21 cellular contexts compared by ENCODE assay signal in genomic region chr4:94583938-94584641, GRCh38.
DNase-seq lines count a peak whose midpoint lies in the region; ATAC-seq and TF ChIP-seq lines count a peak whose summit lies in the region.
"Had no signal": no experiment of that assay in that cellular context is flagged by ENCODE, and none has a peak within 500 bp of the region (broad histone marks: within the 10 kb centered on the region; RNA-seq: fewer than 3 reads in every experiment).

No MANE protein-coding gene starts in this region.

- H3K4me3 Mint-ChIP-seq in endothelial cell (ENCODE audit: unreplicated experiment) = no peak overlapping the region
- H3K4me3 Mint-ChIP-seq: CD4-positive, CD25-positive, alpha-beta regulatory T cell; endodermal cell had no signal

- H3K27me3 Mint-ChIP-seq in endothelial cell (ENCODE audit: unreplicated experiment) = no peaks in the 10 kb centered on the region
- H3K27me3 Mint-ChIP-seq: CD4-positive, CD25-positive, alpha-beta regulatory T cell had no signal

- intact Hi-C loops in left ventricle myocardium superior (cut with micrococcal nuclease) = no loop called here

- TF ChIP-seq CTCF in right atrium auricular region (IDR thresholded peaks at IDR 0.05) (no peak), endothelial cell (IDR thresholded peaks at IDR 0.05; ENCODE audit: unreplicated experiment) (no peak)

- peaks cover 69% of the 10 kb centered on the region for H3K36me3 ChIP-seq in right atrium auricular region

- H3K27ac Mint-ChIP-seq in endothelial cell (ENCODE audit: unreplicated experiment) = no peak overlapping the region
- H3K27ac Mint-ChIP-seq: CD4-positive, CD25-positive, alpha-beta regulatory T cell; endodermal cell had no signal

- DNase-seq in left ventricle myocardium superior (no peak), right atrium auricular region (ENCODE audit: low spot score) (no peak), left lobe of liver (ENCODE audit: low spot score) (no peak), endothelial cell (ENCODE audit: low spot score) (no peak), inferior parietal cortex (ENCODE audit: extremely low spot score) (no peak), NCI-H1436 (lab: John Stamatoyannopoulos, UW) (no peak)
- no peak for DNase-seq in activated CD4-positive, alpha-beta T cell treated with anti-CD3 and anti-CD28 coated beads, Interleukin-2, amount 50 U/mL, for 48 hours
- DNase-seq: activated CD4-positive, alpha-beta T cell treated with anti-CD3 and anti-CD28 coated beads, Interleukin-2, amount 50 U/mL, for 4 hours; activated naive CD4-positive, alpha-beta T cell treated with anti-CD3 and anti-CD28 coated beads, Interleukin-2, amount 50 U/mL, for 16 hours; activated T-cell treated with anti-CD3 and anti-CD28 coated beads, Interleukin-2, amount 50 U/mL, for 1 hour; CD4-positive, CD25-positive, alpha-beta regulatory T cell; DMS53; endodermal cell; kidney; mesenchymal stem cell; NCI-H1436 treated with DMSO at 0.1 percent for 48 hours; stimulated activated naive CD4-positive, alpha-beta T cell; transverse colon had no signal

- H3K4me1 ChIP-seq in right atrium auricular region = peaks cover 0 to 12% of the 10 kb centered on the region in 2 donors

- H3K4me3 ChIP-seq in right atrium auricular region = no peak overlapping the region
- H3K4me3 ChIP-seq: ascending aorta, transverse colon had no signal

- H3K4me1 Mint-ChIP-seq in endothelial cell (ENCODE audit: unreplicated experiment) = no peaks in the 10 kb centered on the region
- H3K4me1 Mint-ChIP-seq: endodermal cell had no signal

- no peaks in the 10 kb centered on the region for H3K9me3 ChIP-seq in right atrium auricular region
- H3K9me3 ChIP-seq: ascending aorta, transverse colon had no signal

- H3K27me3 ChIP-seq in right atrium auricular region = no peaks in the 10 kb centered on the region
- H3K27me3 ChIP-seq: ascending aorta, transverse colon had no signal

- no peaks in the 10 kb centered on the region for H3K9me3 Mint-ChIP-seq in endothelial cell (ENCODE audit: unreplicated experiment)
- H3K9me3 Mint-ChIP-seq: endodermal cell had no signal

- no peak overlapping the region for H3K27ac ChIP-seq in right atrium auricular region
- H3K27ac ChIP-seq: ascending aorta, transverse colon, VCaP had no signal

- ATAC-seq in left ventricle myocardium superior = peak; percentile 12
- ATAC-seq in HG03439 (IDR thresholded peaks at IDR 0.05; ENCODE audit: unreplicated experiment) = peak; percentile 73
- peak; percentile 22 for ATAC-seq in left lobe of liver

- peaks cover 6% of the 10 kb centered on the region for H3K36me3 Mint-ChIP-seq in endothelial cell (ENCODE audit: low read depth, unreplicated experiment)

Comparison
In these comparisons a context has a peak if more than half of its experiments do, and no peak if none do; other contexts are left out.
1. ATAC-seq: peak in every context shown above with its lines; median percentile 73 in HG03439; 22 in left lobe of liver; 12 in left ventricle myocardium superior.